Comparison of ENCODE assay signal across 8 cellular contexts in genomic region chr5:93582677-93583524, GRCh38. TPM values are rescaled to one million over a fixed set of nuclear protein-coding genes. Genes with fewer than 3 reads are reported as not detected.
DNase-seq lines count a peak whose midpoint lies in the region; ATAC-seq, FAIRE-seq and TF ChIP-seq lines count a peak whose summit lies in the region.

NR2F1 (plus strand) TSS chr5:93583222; CDS start chr5:93585024, 1,802 bp downstream.

- no peaks in the 10 kb centered on the region for H4K20me1 ChIP-seq in GM12878 (ENCODE audit: control insufficient read depth, insufficient read depth)

- in situ Hi-C loops in GM12878 (cut with MboI), result loop anchor here (5.0 to 25.0 kb wide), 2 partner anchors 329 to 1104 kb away; no protein-coding TSS in a partner anchor

- H3K4me3 Mint-ChIP-seq in Caco-2 (ENCODE audit: unreplicated experiment), result no peak within 1 kb of the TSS

- SMC1A ChIA-PET in GM12878 (lab: Charles Lee; ENCODE audit: uncharacterized antibody, unreplicated experiment), result interaction anchor here (0.6 to 2.3 kb wide), 11 partner anchors 24 to 1120 kb away, joined by 3 to 26 read pairs (median 4); no protein-coding TSS in a partner anchor

- H2AFZ ChIP-seq in GM12878 (ENCODE audit: control insufficient read depth, low read depth, low read length), result no peak within 1 kb of the TSS

- H3K79me2 ChIP-seq in GM12878 (ENCODE audit: control insufficient read depth, insufficient read depth, low read length), result no peaks in the 10 kb centered on the region

- DNase-seq in Caco-2, result peak; percentile 66 to 84
- DNase-seq in NCI-H526 (lab: John Stamatoyannopoulos, UW), result peak; percentile 57 to 84
- no peak for DNase-seq in GM12878 (ENCODE audit: low read depth, low spot score)
- peak; percentile 59 for DNase-seq in iPS-NIHi7 (ENCODE audit: extremely low spot score)
- DNase-seq in small intestine, result peak; percentile 27

- H3K36me3 Mint-ChIP-seq in Caco-2 (ENCODE audit: insufficient read depth, unreplicated experiment), result no peaks in the 10 kb centered on the region

- peak; percentile 27 for FAIRE-seq in GM12878 (lab: Jason Lieb, UNC)
- no peak for FAIRE-seq in small intestine (lab: Jason Lieb, UNC)

- peak within 1 kb of the TSS; percentile 71 for H3K4me2 ChIP-seq in GM12878 (ENCODE audit: control insufficient read depth, insufficient read depth)

- no peak for TF ChIP-seq RAD21 in GM12878 (IDR thresholded peaks at IDR 0.05; ENCODE audit: insufficient read depth, low read depth, low read length)

- H3K9me3 ChIP-seq in Caco-2 (no peaks in the 10 kb centered on the region), GM12878 (replicated peaks; ENCODE audit: control insufficient read depth, insufficient read depth, low read length) (no peaks in the 10 kb centered on the region; the same call in 2 of the 3 replicates), small intestine (ENCODE audit: control insufficient read depth, low read depth) (no peaks in the 10 kb centered on the region)

- ATAC-seq in HG03342 (IDR thresholded peaks at IDR 0.05; ENCODE audit: unreplicated experiment) (peak; percentile 25), GM12878 (peak; percentile 54), GM18873 (IDR thresholded peaks at IDR 0.05; ENCODE audit: low FRiP score, unreplicated experiment) (no peak), GM19324 (IDR thresholded peaks at IDR 0.05; ENCODE audit: low FRiP score, unreplicated experiment) (no peak)

- no peaks in the 10 kb centered on the region for H3K9me3 Mint-ChIP-seq in Caco-2 (ENCODE audit: unreplicated experiment)

- 39% methylated on average over 20 of the region's 21 CpGs for WGBS in GM12878 (ENCODE audit: insufficient coverage, insufficient replicate concordance, low lambda C conversion rate, missing lambda C conversion rate)
- 2 to 5% (median 4%) methylated on average over 20 to 21 of the region's 21 CpGs for WGBS in small intestine, 3 donors

- POLR2A ChIA-PET in Caco-2 (lab: Charles Lee), result interaction anchor here (0.5 kb wide), 1 partner anchor 221 kb away, joined by 3 read pairs; no protein-coding TSS in a partner anchor
- POLR2A ChIA-PET in GM12878 (lab: Charles Lee), result no interaction called here

- TF ChIP-seq CTCF in Caco-2 (IDR thresholded peaks at IDR 0.05; ENCODE audit: insufficient read depth in 1 of 2, low read depth in 1 of 2, low read length in 1 of 2, severe bottlenecking in 1 of 2, unreplicated experiment in 1 of 2), result no peak
- TF ChIP-seq CTCF in GM12878 (IDR thresholded peaks at IDR 0.05 in 2 of 3, conservative IDR thresholded peaks at IDR 0.05 in 1 of 3; ENCODE audit: control insufficient read depth in 2 of 3, extremely low read depth in 1 of 3, insufficient read depth in 1 of 3, low read depth in 3 of 3, low read length in 3 of 3), result no peak

- CTCF ChIA-PET in Caco-2 (lab: Charles Lee) (interaction anchor here (0.7 to 1.0 kb wide), 3 partner anchors 9 to 219 kb away, joined by 3 to 7 read pairs (median 4); no protein-coding TSS in a partner anchor), GM12878 (lab: Yijun Ruan, JAX) (interaction anchor here (0.6 to 2.2 kb wide), 11 partner anchors 9 to 1147 kb away, joined by 3 to 40 read pairs (median 3); no protein-coding TSS in a partner anchor)

- H3K27me3 ChIP-seq in Caco-2 (replicated peaks; ENCODE audit: control insufficient read depth, insufficient read depth, low read length) (0 out of 2 replicates have a peak, but pooled peaks cover 1% of the 10 kb centered on the region), GM12878 (replicated peaks in 1 of 2; ENCODE audit: control insufficient read depth in 2 of 2, insufficient read depth in 2 of 2, low read length in 1 of 2) (peaks cover 14 to 45% of the 10 kb centered on the region in 2 experiments), small intestine (ENCODE audit: control insufficient read depth in 2 of 2, insufficient read depth in 2 of 2, low read length in 2 of 2) (peaks cover 8 to 21% of the 10 kb centered on the region in 2 donors)

- H3K4me1 ChIP-seq in Caco-2 (no peaks in the 10 kb centered on the region), GM12878 (ENCODE audit: control insufficient read depth, insufficient read depth, low read length) (peaks cover 18% of the 10 kb centered on the region), small intestine (ENCODE audit: control insufficient read depth in 2 of 2, insufficient read depth in 1 of 2, low read depth in 1 of 2, low read length in 1 of 2) (peaks cover 0 to 5% of the 10 kb centered on the region in 2 donors)

- no peak within 1 kb of the TSS for H3K27ac Mint-ChIP-seq in Caco-2 (ENCODE audit: unreplicated experiment)

- no TSS peak for BruUV-seq in Caco-2 (replicated peaks; lab: Mats Ljungman, UMichigan)
- no TSS peak for BruUV-seq in GM12878 (replicated peaks; lab: Mats Ljungman, UMichigan)

- peaks cover 13% of the 10 kb centered on the region for H3K4me1 Mint-ChIP-seq in Caco-2 (ENCODE audit: low read depth, unreplicated experiment)

- H3K36me3 ChIP-seq in Caco-2 (ENCODE audit: control insufficient read depth, insufficient read depth, low read length) (no peaks in the 10 kb centered on the region), GM12878 (ENCODE audit: control insufficient read depth in 2 of 2, insufficient read depth in 2 of 2, low read length in 1 of 2) (no peaks in the 10 kb centered on the region), small intestine (ENCODE audit: control insufficient read depth in 2 of 2, insufficient read depth in 2 of 2, low read length in 2 of 2) (no peaks in the 10 kb centered on the region)

- intact Hi-C loops in Caco-2 (cut with micrococcal nuclease; ENCODE audit: unreplicated experiment) (loop anchor here (1.0 to 10.0 kb wide), 5 partner anchors 24 to 732 kb away; no protein-coding TSS in a partner anchor), GM12878 (cut with micrococcal nuclease; ENCODE audit: unreplicated experiment) (no loop called here)

- no peak for TF ChIP-seq POLR2A in GM12878 (IDR thresholded peaks at IDR 0.05; ENCODE audit: low read depth, low read length)

- peaks cover 14% of the 10 kb centered on the region for H3K27me3 Mint-ChIP-seq in Caco-2 (ENCODE audit: insufficient read depth, unreplicated experiment)

- H3K4me3 ChIP-seq in Caco-2 (ENCODE audit: low read depth, low read length) (peak within 1 kb of the TSS; percentile 31), GM12878 (peak within 1 kb of the TSS; percentile 16; the same call in 1 of the 2 replicates), small intestine (ENCODE audit: low read depth in 1 of 2, low read length in 2 of 2) (peak within 1 kb of the TSS; percentile 37 to 74)

- H3K9ac ChIP-seq in GM12878 (ENCODE audit: control insufficient read depth, insufficient read depth, low read length), result no peak within 1 kb of the TSS

- RAD21 ChIA-PET in GM12878 (lab: Charles Lee; ENCODE audit: unreplicated experiment), result interaction anchor here (0.6 to 1.5 kb wide), 11 partner anchors 9 to 1131 kb away, joined by 3 to 16 read pairs (median 4); no protein-coding TSS in a partner anchor

- TF ChIP-seq EP300 in GM12878 (IDR thresholded peaks at IDR 0.05; ENCODE audit: borderline replicate concordance in 1 of 2, control insufficient read depth in 1 of 2, low read depth in 2 of 2, low read length in 2 of 2), result no peak

- no peak within 1 kb of the TSS for H3K27ac ChIP-seq in GM12878 (ENCODE audit: control insufficient read depth, insufficient read depth)
- peak within 1 kb of the TSS in 1 of 2 donors; percentile 45 for H3K27ac ChIP-seq in small intestine (ENCODE audit: low read depth in 1 of 2, low read length in 1 of 2)

TF ChIP-seq in GM12878, 131 proteins besides CTCF, POLR2A, EP300 and RAD21 (continues in another document):
- TF ChIP-seq E2F8 (IDR thresholded peaks at IDR 0.05; ENCODE audit: low read depth, partially characterized antibody), result no peak
- no peak for TF ChIP-seq STAT1 (conservative IDR thresholded peaks at IDR 0.05)
- TF ChIP-seq BHLHE40 (IDR thresholded peaks at IDR 0.05; ENCODE audit: borderline replicate concordance in 1 of 2, low read depth in 2 of 2, low read length in 1 of 2), result peak in 1 of 2 experiments; percentile 11; a peak in 1 of 4 replicates
- no peak for TF ChIP-seq RELA (IDR thresholded peaks at IDR 0.05; ENCODE audit: borderline replicate concordance, partially characterized antibody)

RNA-seq across cellular contexts. Expression of gene NR2F1, which starts in this region (rescaled TPM):
- 0.70 and 1.2 TPM in 2 replicates for total RNA-seq in Caco-2 (2022)
- not detected in 2 replicates for total RNA-seq in GM12878 (2013; cell fraction: nucleolus; rRNA removed)
- total RNA-seq in GM12878 (2014; rRNA removed), result 0.22 and 0.79 TPM in 2 replicates
- total RNA-seq in GM12878 (2014; rRNA removed; fragmentation: Illumina TruSeq; extraction: Trizol), result not detected in 2 replicates
- total RNA-seq in GM12878 (2021), result 0.32 and 0.36 TPM in 2 replicates
- not detected for polyA plus RNA-seq in GM12878 (2011; ENCODE audit: low read depth)
- polyA plus RNA-seq in GM12878 (2011; rRNA removed), result 0.06 TPM in 1 of 2 replicates, not detected in the other
- polyA plus RNA-seq in GM12878 (2011; cell fraction: cytosol; rRNA removed), result 0.09 and 0.10 TPM in 2 replicates
- polyA plus RNA-seq in GM12878 (2011; cell fraction: nucleus; rRNA removed), result 0.25 and 0.28 TPM in 2 replicates
- polyA plus RNA-seq in GM12878 (2012), result not detected in 2 replicates
- polyA plus RNA-seq in GM12878 (2014; fragmentation: Illumina TruSeq; extraction: Trizol), result not detected in 2 replicates
- polyA plus RNA-seq in GM12878 (2014; fragmentation: Nextera tagmentation; extraction: Ambion mirVana), result under 1 TPM in 1 of 2 experiments, not detected in 1; 0.04 TPM
- polyA plus RNA-seq in GM12878 (2014; rRNA removed), result not detected in 2 replicates
- not detected for polyA plus RNA-seq in GM12878 (2016; fragmentation: Nextera tagmentation; extraction: Ambion mirVana)
- 0.10 TPM in 1 of 2 replicates, not detected in the other for polyA minus RNA-seq in GM12878 (2011; rRNA and poly(A)+ RNA removed)
- polyA minus RNA-seq in GM12878 (2011; cell fraction: cytosol; rRNA and poly(A)+ RNA removed), result 0.94 and 1.1 TPM in 2 replicates
- polyA minus RNA-seq in GM12878 (2011; cell fraction: nucleus; rRNA and poly(A)+ RNA removed), result 0.38 TPM in 1 of 2 replicates, not detected in the other
- 10 to 100 TPM in 1 of 3 donors, 1 to 10 TPM in 1, under 1 TPM in 1; 0.67 to 12.1 (median 3.5) TPM for polyA plus RNA-seq in small intestine

Comparison
In these comparisons a context has a peak if more than half of its experiments do, and no peak if none do; other contexts are left out.
1. ATAC-seq: peak in HG03342 (single experiment) and GM12878 (single experiment); none in GM18873 (single experiment) and GM19324 (single experiment).
2. Peak in every context shown above with its lines, with median percentiles within 50 percentile points of each other: H3K4me3 ChIP-seq.